9 cellular contexts compared by ENCODE assay signal in the genomic region with DNA sequence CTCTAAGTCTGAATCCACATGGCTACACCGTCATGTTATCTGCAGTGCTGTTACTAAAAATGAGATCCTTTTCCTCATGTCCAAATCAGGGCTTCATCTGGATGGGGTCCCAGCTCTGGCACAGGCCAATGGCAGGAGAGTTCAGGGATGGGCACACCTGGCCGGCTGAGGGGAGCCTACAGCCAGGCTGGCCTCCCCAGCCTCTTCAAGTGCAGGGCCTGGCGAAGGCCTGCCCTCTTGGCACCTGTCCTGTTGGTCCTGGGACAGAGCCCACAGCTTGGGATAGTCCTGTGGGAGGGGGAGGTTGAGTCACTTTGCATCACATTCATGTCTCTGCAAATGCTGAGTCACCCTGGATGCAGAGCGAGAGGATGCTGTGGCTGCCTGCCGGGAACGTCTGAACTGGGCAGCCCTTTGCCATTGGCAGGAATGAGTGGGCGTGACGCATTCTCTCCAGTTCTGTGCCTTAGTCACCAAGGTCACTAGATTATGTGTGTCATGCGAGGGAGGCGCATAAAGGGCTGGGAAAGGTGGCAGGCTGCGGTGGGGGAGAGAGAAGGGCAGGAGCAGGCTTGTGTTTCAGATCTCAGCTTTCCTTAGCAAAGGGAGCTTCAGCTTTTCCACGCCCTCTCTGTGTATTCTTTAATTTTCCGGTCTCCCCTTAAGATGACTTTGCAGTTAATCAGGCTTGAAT.
DNase-seq lines count a peak whose midpoint lies in the region; ATAC-seq, FAIRE-seq and TF ChIP-seq lines count a peak whose summit lies in the region.
"Had no signal": no experiment of that assay in that cellular context is flagged by ENCODE, and none has a peak within 500 bp of the region (broad histone marks: within the 10 kb centered on the region; RNA-seq: fewer than 3 reads in every experiment).

No MANE protein-coding gene starts in this region.

- H3K9me3 ChIP-seq in adrenal gland (replicated peaks in 1 of 3) = no peaks in the 10 kb centered on the region
- H3K9me3 ChIP-seq in prostate gland = no peaks in the 10 kb centered on the region
- peaks cover 2% of the 10 kb centered on the region for H3K9me3 ChIP-seq in WERI-Rb-1 (ENCODE audit: severe bottlenecking)

- 18 to 50% (median 24%) methylated on average over 10 to 13 of the region's 13 CpGs for WGBS in adrenal gland, 4 donors
- WGBS in prostate gland = 16% methylated on average over 13 of the region's 13 CpGs

- intact Hi-C loops in adrenal gland (cut with DNase I) = no loop called here
- intact Hi-C loops in left cardiac atrium (cut with DNase I) = loop anchor here in 1 of 2 donors (5.0 kb wide), 1 partner anchor 44 kb away; no protein-coding TSS in a partner anchor
- intact Hi-C loops in prostate gland (cut with DNase I) = loop anchor here (10.0 kb wide), 3 partner anchors 106 to 666 kb away; a partner anchor contains a TSS

- peak; percentile 20 to 92 for TF ChIP-seq POLR2A in adrenal gland (IDR thresholded peaks at IDR 0.05)
- no peak for TF ChIP-seq POLR2A in prostate gland (IDR thresholded peaks at IDR 0.05)

- H3K4me3 ChIP-seq in adrenal gland = no peak overlapping the region
- no peak overlapping the region for H3K4me3 ChIP-seq in prostate gland
- no peak overlapping the region for H3K4me3 ChIP-seq in WERI-Rb-1 (ENCODE audit: low read depth, low read length)

- peak; percentile 96 to 97 for ATAC-seq in left cardiac atrium

- H3K4me1 ChIP-seq in adrenal gland (replicated peaks in 1 of 2) (peaks cover 8 to 12% of the 10 kb centered on the region in 2 donors), prostate gland (replicated peaks) (no peaks in the 10 kb centered on the region)

- H3K27ac ChIP-seq in adrenal gland = peak overlapping the region; percentile 69 to 94 (median 82)
- peak overlapping the region in 1 of 2 donors; percentile 54 for H3K27ac ChIP-seq in prostate gland
- no peak overlapping the region for H3K27ac ChIP-seq in WERI-Rb-1

- no peaks in the 10 kb centered on the region for H3K36me3 ChIP-seq in adrenal gland (replicated peaks in 1 of 2)
- no peaks in the 10 kb centered on the region for H3K36me3 ChIP-seq in prostate gland
- no peaks in the 10 kb centered on the region for H3K36me3 ChIP-seq in WERI-Rb-1

- TF ChIP-seq CTCF in adrenal gland (IDR thresholded peaks at IDR 0.05) (no peak), prostate gland (IDR thresholded peaks at IDR 0.05) (no peak), WERI-Rb-1 (IDR thresholded peaks at IDR 0.05; ENCODE audit: low read depth, low read length) (no peak)

- DNase-seq in Ammon's horn (ENCODE audit: low spot score) (peak; percentile 88), HTR-8/SVneo (ENCODE audit: insufficient read length, low spot score) (peak; percentile 95), adrenal gland (peak; percentile 96 to 100 (median 99)), left cardiac atrium (peak; percentile 95), prostate gland (ENCODE audit: low spot score) (peak; percentile 74), NCI-H82 (lab: John Stamatoyannopoulos, UW) (no peak), NCI-H128 (lab: John Stamatoyannopoulos, UW; ENCODE audit: unreplicated experiment) (no peak), WERI-Rb-1 (no peak)

- peak; percentile 98 for FAIRE-seq in HTR-8/SVneo (lab: Jason Lieb, UNC)
- FAIRE-seq: islet of Langerhans had no signal

- H3K27me3 ChIP-seq in adrenal gland = no peaks in the 10 kb centered on the region
- no peaks in the 10 kb centered on the region for H3K27me3 ChIP-seq in prostate gland (replicated peaks; ENCODE audit: insufficient read depth)
- peaks cover 86% of the 10 kb centered on the region for H3K27me3 ChIP-seq in WERI-Rb-1 (ENCODE audit: insufficient read depth, low read depth, severe bottlenecking)

Comparison
In these comparisons a context has a peak if more than half of its experiments do, and no peak if none do; other contexts are left out.
1. DNase-seq: peak in Ammon's horn (single experiment), HTR-8/SVneo (single experiment), adrenal gland (7 of 7), left cardiac atrium (single experiment) and prostate gland (single experiment); none in NCI-H82 (single experiment), NCI-H128 (single experiment) and WERI-Rb-1 (single experiment).